Comparison of ENCODE assay signal across 1 cellular context in genomic region chr17:50721194-50722010, GRCh38.
TF ChIP-seq lines count a peak whose summit lies in the region.

No MANE protein-coding gene starts in this region.

TF ChIP-seq in IMR-90, 13 proteins besides CTCF, POLR2A, EP300 and RAD21 (continued from another document):
- TF ChIP-seq USF2 (IDR thresholded peaks at IDR 0.05; ENCODE audit: low read depth, low read length) = no peak
